Comparison of ENCODE assay signal across 24 cellular contexts in genomic region chr1:168736450-168736980, GRCh38. TPM values are rescaled to one million over a fixed set of nuclear protein-coding genes. Genes with fewer than 3 reads are reported as not detected.
"Had no signal": no experiment of that assay in that cellular context is flagged by ENCODE, and none has a peak within 500 bp of the region (broad histone marks: within the 10 kb centered on the region; RNA-seq: fewer than 3 reads in every experiment).

No MANE protein-coding gene starts in this region.

- H3K36me3 Mint-ChIP-seq: mesothelial cell of epicardium; naive B cell; natural killer cell treated with Interleukin-12 subunit alpha and Interleukin-12 subunit beta and Interleukin-15 and Interleukin-18, amount 100 ng/mL, for 72 hours; stimulated activated effector memory CD8-positive, alpha-beta T cell treated with anti-CD3 and anti-CD28 coated beads, Interleukin-12 subunit alpha, Interleukin-12 subunit beta, amount 100 ng/mL, for 72 hours; type B pancreatic cell had no signal

- H3K27ac Mint-ChIP-seq: mesothelial cell of epicardium; naive B cell; natural killer cell treated with Interleukin-12 subunit alpha and Interleukin-12 subunit beta and Interleukin-15 and Interleukin-18, amount 100 ng/mL, for 72 hours; stimulated activated effector memory CD8-positive, alpha-beta T cell treated with anti-CD3 and anti-CD28 coated beads, Interleukin-12 subunit alpha, Interleukin-12 subunit beta, amount 100 ng/mL, for 72 hours; type B pancreatic cell had no signal

- DNase-seq: effector memory CD4-positive, alpha-beta T cell; erythroblast; esophagus squamous epithelium; foreskin melanocyte; glutamatergic neuron; heart right ventricle; mesenchymal stem cell; mucosa of descending colon; naive B cell; psoas muscle; right lobe of liver; stimulated activated CD4-positive, alpha-beta T cell treated with anti-CD3 and anti-CD28 coated beads, Interleukin-2, amount 100 ng/mL, for 24 hours; stimulated activated CD4-positive, alpha-beta T cell treated with anti-CD3 and anti-CD28 coated beads, Interleukin-4, amount 100 ng/mL, for 24 hours; stimulated activated naive CD4-positive, alpha-beta T cell treated with Interleukin-2 at 50 U/mL for 16 hours; stomach; testis; tibial artery had no signal

- H3K9me3 Mint-ChIP-seq: mesothelial cell of epicardium; natural killer cell treated with Interleukin-12 subunit alpha and Interleukin-12 subunit beta and Interleukin-15 and Interleukin-18, amount 100 ng/mL, for 72 hours; stimulated activated effector memory CD8-positive, alpha-beta T cell treated with anti-CD3 and anti-CD28 coated beads, Interleukin-12 subunit alpha, Interleukin-12 subunit beta, amount 100 ng/mL, for 72 hours; type B pancreatic cell had no signal

- H3K4me1 Mint-ChIP-seq: mesothelial cell of epicardium; naive B cell; stimulated activated effector memory CD8-positive, alpha-beta T cell treated with anti-CD3 and anti-CD28 coated beads, Interleukin-12 subunit alpha, Interleukin-12 subunit beta, amount 100 ng/mL, for 72 hours had no signal

- H3K4me3 Mint-ChIP-seq: mesothelial cell of epicardium; naive B cell; natural killer cell treated with Interleukin-12 subunit alpha and Interleukin-12 subunit beta and Interleukin-15 and Interleukin-18, amount 100 ng/mL, for 72 hours; stimulated activated effector memory CD8-positive, alpha-beta T cell treated with anti-CD3 and anti-CD28 coated beads, Interleukin-12 subunit alpha, Interleukin-12 subunit beta, amount 100 ng/mL, for 72 hours; type B pancreatic cell had no signal

RNA-seq across cellular contexts. Expression of gene DPT, which starts 7.5 kb away (rescaled TPM):
- total RNA-seq: endothelial cell of umbilical vein; kidney epithelial cell; lung microvascular endothelial cell; natural killer cell treated with Interleukin-12 subunit alpha and Interleukin-12 subunit beta and Interleukin-15 and Interleukin-18, amount 100 ng/mL, for 72 hours had no signal
